In genomic region chr12:26868505-26869494, GRCh38 we compare ENCODE assay signal across 19 cellular contexts.
"Had no signal": no experiment of that assay in that cellular context is flagged by ENCODE, and none has a peak within 500 bp of the region (broad histone marks: within the 10 kb centered on the region; RNA-seq: fewer than 3 reads in every experiment).

No MANE protein-coding gene starts in this region.

- H3K27ac Mint-ChIP-seq: activated CD4-positive, alpha-beta T cell treated with anti-CD3 and anti-CD28 coated beads, Interleukin-2, amount 10 ng/mL, durations not matched to agents 7 days and 5 days; activated naive CD8-positive, alpha-beta T cell treated with anti-CD3 and anti-CD28 coated beads for 36 hours; T-helper 17 cell had no signal

- H3K27ac ChIP-seq: epithelial cell of prostate, gastroesophageal sphincter, hepatocyte, left ventricle myocardium inferior, thyroid gland had no signal

- H3K9me3 ChIP-seq: gastroesophageal sphincter, left ventricle myocardium inferior, mucosa of descending colon, pancreas, thyroid gland had no signal

- H3K36me3 ChIP-seq: gastroesophageal sphincter, left ventricle myocardium inferior, pancreas, thyroid gland had no signal

- H3K27me3 ChIP-seq: gastroesophageal sphincter, hepatocyte, pancreas, thyroid gland had no signal

- H3K4me3 Mint-ChIP-seq: activated CD4-positive, alpha-beta T cell treated with anti-CD3 and anti-CD28 coated beads, Interleukin-2, amount 10 ng/mL, durations not matched to agents 7 days and 5 days; activated naive CD8-positive, alpha-beta T cell treated with anti-CD3 and anti-CD28 coated beads for 36 hours; naive thymus-derived CD8-positive, alpha-beta T cell; stimulated activated naive B cell treated with anti-CD40 and anti-IgM and Interleukin-4, amounts not matched to agents 10 μg/mL and 1 μg/mL and 100 μg/mL, for 72 hours; T-helper 17 cell had no signal

- ATAC-seq: gastroesophageal sphincter; mucosa of descending colon; naive thymus-derived CD8-positive, alpha-beta T cell; pancreas; stimulated activated naive B cell treated with anti-CD40 and anti-IgM and Interleukin-4, amounts not matched to agents 10 μg/mL and 1 μg/mL and 100 μg/mL, for 72 hours; T-helper 17 cell had no signal

- H3K79me2 ChIP-seq: hepatocyte had no signal

- H3K36me3 Mint-ChIP-seq: naive thymus-derived CD8-positive, alpha-beta T cell; stimulated activated naive B cell treated with anti-CD40 and anti-IgM and Interleukin-4, amounts not matched to agents 10 μg/mL and 1 μg/mL and 100 μg/mL, for 72 hours had no signal

- H3K4me3 ChIP-seq: gastroesophageal sphincter, hepatocyte, left ventricle myocardium inferior, mucosa of descending colon, pancreas, thyroid gland had no signal

- DNase-seq: activated CD4-positive, alpha-beta T cell treated with anti-CD3 and anti-CD28 coated beads, Interleukin-2, amount 10 ng/mL, durations not matched to agents 7 days and 5 days; activated CD8-positive, alpha-beta memory T cell treated with anti-CD3 and anti-CD28 coated beads for 24 hours; activated naive CD8-positive, alpha-beta T cell treated with anti-CD3 and anti-CD28 coated beads for 36 hours; amygdala; kidney; left ventricle myocardium inferior; mucosa of descending colon; naive thymus-derived CD8-positive, alpha-beta T cell; pancreas; retina; stimulated activated CD4-positive, alpha-beta T cell treated with anti-CD3 and anti-CD28 coated beads, Interleukin-15, amount 100 ng/mL, for 24 hours; stimulated activated CD4-positive, alpha-beta T cell treated with anti-CD3 and anti-CD28 coated beads, Interleukin-4, amount 100 ng/mL, for 1 hour; stimulated activated naive B cell treated with anti-CD40 and anti-IgM and Interleukin-4, amounts not matched to agents 10 μg/mL and 1 μg/mL and 100 μg/mL, for 72 hours; T-helper 17 cell; thyroid gland had no signal

- H3K9me3 Mint-ChIP-seq: activated CD4-positive, alpha-beta T cell treated with anti-CD3 and anti-CD28 coated beads, Interleukin-2, amount 10 ng/mL, durations not matched to agents 7 days and 5 days; activated naive CD8-positive, alpha-beta T cell treated with anti-CD3 and anti-CD28 coated beads for 36 hours; naive thymus-derived CD8-positive, alpha-beta T cell; stimulated activated naive B cell treated with anti-CD40 and anti-IgM and Interleukin-4, amounts not matched to agents 10 μg/mL and 1 μg/mL and 100 μg/mL, for 72 hours had no signal

- H3K4me2 ChIP-seq: hepatocyte had no signal

- H2AFZ ChIP-seq: hepatocyte had no signal

- FAIRE-seq: bronchial epithelial cell, kidney, pancreas had no signal
